ENCODE assay signal across 8 cellular contexts in genomic region chr17:57810740-57811632, GRCh38. TPM values are rescaled to one million over a fixed set of nuclear protein-coding genes. Genes with fewer than 3 reads are reported as not detected.
A peak's percentile ranks its signal among the peaks of the same experiment; 100 is the strongest.
DNase-seq lines count a peak whose midpoint lies in the region; ATAC-seq and TF ChIP-seq lines count a peak whose summit lies in the region.

No MANE protein-coding gene starts in this region.

- H3K4me2 ChIP-seq in GM23338 = no peak overlapping the region

- peaks cover 3% of the 10 kb centered on the region for H3K27me3 Mint-ChIP-seq in GM23338 (ENCODE audit: insufficient read depth, low read depth, poor library complexity)
- peaks cover 34 to 46% of the 10 kb centered on the region in 2 donors for H3K27me3 Mint-ChIP-seq in CD4-positive, alpha-beta memory T cell
- peaks cover 46% of the 10 kb centered on the region for H3K27me3 Mint-ChIP-seq in activated CD4-positive, alpha-beta T cell treated with anti-CD3 and anti-CD28 coated beads, Interleukin-2, amount 10 ng/mL, durations not matched to agents 24 days and 14 days

- CTCF ChIA-PET in GM10248 (lab: Yijun Ruan, JAX) = interaction anchor here (1.4 to 1.5 kb wide), 2 partner anchors 18 to 27 kb away, joined by 4 read pairs; no protein-coding TSS in a partner anchor
- CTCF ChIA-PET in CD4-positive, alpha-beta memory T cell (lab: Charles Lee; ENCODE audit: partially characterized antibody) = interaction anchor here (1.3 kb wide), 1 partner anchor 22 kb away, joined by 4 read pairs; no protein-coding TSS in a partner anchor

- H3K27ac Mint-ChIP-seq in GM23338 = no peak overlapping the region
- no peak overlapping the region for H3K27ac Mint-ChIP-seq in CD4-positive, alpha-beta memory T cell
- H3K27ac Mint-ChIP-seq in activated CD4-positive, alpha-beta T cell treated with anti-CD3 and anti-CD28 coated beads, Interleukin-2, amount 10 ng/mL, durations not matched to agents 24 days and 14 days = no peak overlapping the region

- intact Hi-C loops in CD4-positive, alpha-beta memory T cell (cut with micrococcal nuclease) = no loop called here
- intact Hi-C loops in activated CD4-positive, alpha-beta T cell treated with anti-CD3 and anti-CD28 coated beads, Interleukin-2, amount 10 ng/mL, durations not matched to agents 24 days and 14 days (cut with micrococcal nuclease) = no loop called here

- H3K27ac ChIP-seq in GM23338 (ENCODE audit: low read depth) = no peak overlapping the region
- no peak overlapping the region for H3K27ac ChIP-seq in CD4-positive, alpha-beta memory T cell (ENCODE audit: low read depth, low read length)

- peaks cover 9% of the 10 kb centered on the region; the same call in 1 of the 2 replicates for H3K4me1 ChIP-seq in GM23338 (ENCODE audit: insufficient read depth)
- H3K4me1 ChIP-seq in CD4-positive, alpha-beta memory T cell (ENCODE audit: insufficient read depth, low read length) = no peaks in the 10 kb centered on the region

- no peaks in the 10 kb centered on the region for H3K36me3 Mint-ChIP-seq in GM23338 (ENCODE audit: low read depth)
- H3K36me3 Mint-ChIP-seq in CD4-positive, alpha-beta memory T cell = no peaks in the 10 kb centered on the region
- no peaks in the 10 kb centered on the region for H3K36me3 Mint-ChIP-seq in activated CD4-positive, alpha-beta T cell treated with anti-CD3 and anti-CD28 coated beads, Interleukin-2, amount 10 ng/mL, durations not matched to agents 24 days and 14 days (ENCODE audit: low read depth)

- no peaks in the 10 kb centered on the region for H4K20me1 ChIP-seq in GM23338 (replicated peaks; ENCODE audit: insufficient read depth)

- peaks cover 15% of the 10 kb centered on the region for H3K4me1 Mint-ChIP-seq in GM23338
- H3K4me1 Mint-ChIP-seq in CD4-positive, alpha-beta memory T cell = peaks cover 0 to 15% (median 3%) of the 10 kb centered on the region in 4 donors
- H3K4me1 Mint-ChIP-seq in activated CD4-positive, alpha-beta T cell treated with anti-CD3 and anti-CD28 coated beads, Interleukin-2, amount 10 ng/mL, durations not matched to agents 24 days and 14 days = no peaks in the 10 kb centered on the region

- POLR2A ChIA-PET in GM10248 (lab: Yijun Ruan, JAX) = no interaction called here
- POLR2A ChIA-PET in CD4-positive, alpha-beta memory T cell (lab: Charles Lee; ENCODE audit: partially characterized antibody) = no interaction called here

- ATAC-seq in GM23338 = peak; percentile 57

- H2AFZ ChIP-seq in GM23338 = peak overlapping the region; percentile 86

- H3K9me3 ChIP-seq in CD4-positive, alpha-beta memory T cell (ENCODE audit: control insufficient read depth in 1 of 2, low read length in 2 of 2) = no peaks in the 10 kb centered on the region

- H3K4me3 ChIP-seq in GM23338 = no peak overlapping the region
- H3K4me3 ChIP-seq in CD4-positive, alpha-beta memory T cell (ENCODE audit: low read length in 2 of 2) = no peak overlapping the region

- no peaks in the 10 kb centered on the region for H3K9me3 Mint-ChIP-seq in GM23338
- H3K9me3 Mint-ChIP-seq in CD4-positive, alpha-beta memory T cell = no peaks in the 10 kb centered on the region
- no peaks in the 10 kb centered on the region for H3K9me3 Mint-ChIP-seq in activated CD4-positive, alpha-beta T cell treated with anti-CD3 and anti-CD28 coated beads, Interleukin-2, amount 10 ng/mL, durations not matched to agents 24 days and 14 days

- H3K9me2 ChIP-seq in GM23338 (ENCODE audit: insufficient read depth) = no peaks in the 10 kb centered on the region

- TF ChIP-seq CTCF in GM23338 (conservative IDR thresholded peaks at IDR 0.05; ENCODE audit: low read depth in 2 of 2) (no peak; a peak in 1 of 4 replicates), GM10248 (IDR thresholded peaks at IDR 0.05; ENCODE audit: control extremely low read depth, extremely low read depth, low read depth, missing control alignments) (no peak)

- DNase-seq in GM23338 (ENCODE audit: low spot score) (no peak), NCI-H446 (lab: John Stamatoyannopoulos, UW) (peak; percentile 82), ecto neural progenitor cell (ENCODE audit: low spot score) (peak; percentile 52), myocyte (ENCODE audit: low read depth) (peak; percentile 90), GM10248 (ENCODE audit: extremely low spot score) (no peak)
- no peak for DNase-seq in CD4-positive, alpha-beta memory T cell
- DNase-seq in activated CD4-positive, alpha-beta T cell treated with anti-CD3 and anti-CD28 coated beads, Interleukin-2, amount 10 ng/mL, durations not matched to agents 24 days and 14 days = no peak
- DNase-seq in activated CD4-positive, alpha-beta T cell treated with anti-CD3 and anti-CD28 coated beads, Interleukin-2, amount 50 U/mL, for 1 hour = no peak

- no peak overlapping the region; the same call in 2 of the 3 replicates for H3K4me3 Mint-ChIP-seq in GM23338
- peak overlapping the region in 2 of 8 donors; percentile 17 to 43 for H3K4me3 Mint-ChIP-seq in CD4-positive, alpha-beta memory T cell
- H3K4me3 Mint-ChIP-seq in activated CD4-positive, alpha-beta T cell treated with anti-CD3 and anti-CD28 coated beads, Interleukin-2, amount 10 ng/mL, durations not matched to agents 24 days and 14 days = no peak overlapping the region

- H3K36me3 ChIP-seq in GM23338 (ENCODE audit: insufficient read depth) = no peaks in the 10 kb centered on the region
- no peaks in the 10 kb centered on the region for H3K36me3 ChIP-seq in CD4-positive, alpha-beta memory T cell (ENCODE audit: insufficient read depth, low read length)

- H3F3A ChIP-seq in GM23338 (replicated peaks; ENCODE audit: low read depth) = no peaks in the 10 kb centered on the region; the same call in 1 of the 2 replicates

- H3K27me3 ChIP-seq in GM23338 (ENCODE audit: insufficient read depth) = no peaks in the 10 kb centered on the region
- no peaks in the 10 kb centered on the region for H3K27me3 ChIP-seq in CD4-positive, alpha-beta memory T cell (ENCODE audit: insufficient read depth, low read length)

- no peaks in the 10 kb centered on the region for H3K79me2 ChIP-seq in GM23338 (replicated peaks; ENCODE audit: insufficient read depth)

TF ChIP-seq in GM23338, 12 proteins besides CTCF, POLR2A, EP300 and RAD21 (continues in another document):
- no peak for TF ChIP-seq REST (IDR thresholded peaks at IDR 0.05; ENCODE audit: unreplicated experiment)
- TF ChIP-seq CREB1 (CRISPR knock-in tag; IDR thresholded peaks at IDR 0.05; ENCODE audit: low read depth) = no peak
- TF ChIP-seq EZH2phosphoT487 (IDR thresholded peaks at IDR 0.05; ENCODE audit: unreplicated experiment) = no peak
- TF ChIP-seq EZH2 (IDR thresholded peaks at IDR 0.05; ENCODE audit: low read depth, unreplicated experiment) = no peak

RNA-seq across cellular contexts. Expression of gene MRPS23, which starts 38.9 kb away (rescaled TPM):
- 38.0 and 53.2 TPM in 2 replicates for total RNA-seq in GM23338 (2014; rRNA removed; shearing (Covaris generic))
- 65.5 and 74.5 TPM in 2 replicates for polyA plus RNA-seq in GM23338 (2016; fragmentation: Nextera tagmentation; extraction: Ambion mirVana)
- total RNA-seq in myocyte = 23.3 and 27.3 TPM in 2 replicates
- 58.8 TPM for polyA plus RNA-seq in myocyte (2012)
- 10 to 100 TPM; 28.7 to 29.5 TPM for total RNA-seq in CD4-positive, alpha-beta memory T cell
- 10 to 100 TPM; 35.7 to 41.7 TPM for polyA plus RNA-seq in CD4-positive, alpha-beta memory T cell
- 83.3 and 84.8 TPM in 2 replicates for total RNA-seq in activated CD4-positive, alpha-beta T cell treated with anti-CD3 and anti-CD28 coated beads, Interleukin-2, amount 10 ng/mL, durations not matched to agents 24 days and 14 days

Comparison
In these comparisons a context has a peak if more than half of its experiments do, and no peak if none do; other contexts are left out.
1. DNase-seq: peak in NCI-H446 (2 of 2), ecto neural progenitor cell (single experiment) and myocyte (single experiment); none in GM23338 (single experiment), GM10248 (single experiment), CD4-positive, alpha-beta memory T cell (0 of 5), activated CD4-positive, alpha-beta T cell treated with anti-CD3 and anti-CD28 coated beads, Interleukin-2, amount 10 ng/mL, durations not matched to agents 24 days and 14 days (single experiment) and activated CD4-positive, alpha-beta T cell treated with anti-CD3 and anti-CD28 coated beads, Interleukin-2, amount 50 U/mL, for 1 hour (single experiment).